In the genomic region with DNA sequence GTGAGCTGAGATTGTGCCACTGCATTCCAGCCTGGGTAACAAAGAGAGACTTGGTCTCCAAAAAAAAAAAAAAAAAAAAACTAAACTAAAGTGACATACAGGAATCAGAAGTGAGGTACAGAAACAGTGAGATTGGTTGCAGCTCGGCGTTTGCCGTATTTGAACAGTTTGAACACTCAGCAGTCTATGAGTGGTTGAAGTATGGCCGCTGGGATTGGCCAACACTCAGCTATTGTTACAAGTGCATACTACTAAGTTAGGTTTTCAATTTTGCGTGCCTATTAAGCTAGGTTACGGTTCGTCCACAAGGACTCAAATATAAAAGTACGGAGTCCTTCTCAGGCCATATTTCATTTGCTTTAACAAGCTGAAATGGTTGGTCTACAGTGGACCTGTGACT, we compare ENCODE assay signal across 17 cellular contexts. TPM values are rescaled to one million over a fixed set of nuclear protein-coding genes. Genes with fewer than 3 reads are reported as not detected.
DNase-seq lines count a peak whose midpoint lies in the region; ATAC-seq and TF ChIP-seq lines count a peak whose summit lies in the region.
"Had no signal": no experiment of that assay in that cellular context is flagged by ENCODE, and none has a peak within 500 bp of the region (broad histone marks: within the 10 kb centered on the region; RNA-seq: fewer than 3 reads in every experiment).

No MANE protein-coding gene starts in this region.

- ATAC-seq in GM23338 = no peak
- ATAC-seq in WTC11 = no peak
- ATAC-seq in natural killer cell treated with Interleukin-12 subunit alpha and Interleukin-12 subunit beta and Interleukin-15 and Interleukin-18, amount 100 ng/mL, for 72 hours = no peak
- no peak for ATAC-seq in PC-3

- H3F3A ChIP-seq in GM23338 (replicated peaks; ENCODE audit: low read depth) (no peaks in the 10 kb centered on the region), PC-3 (ENCODE audit: low read length, unreplicated experiment) (no peaks in the 10 kb centered on the region)

- TF ChIP-seq CTCF in GM23338 (conservative IDR thresholded peaks at IDR 0.05; ENCODE audit: low read depth in 2 of 2) (no peak), WTC11 (IDR thresholded peaks at IDR 0.05) (no peak), PC-3 (conservative IDR thresholded peaks at IDR 0.05; ENCODE audit: low read depth, low read length) (no peak)

- H3K9me2 ChIP-seq in GM23338 (ENCODE audit: insufficient read depth) = no peaks in the 10 kb centered on the region
- H3K9me2 ChIP-seq in PC-3 (replicated peaks; ENCODE audit: low read length) = no peaks in the 10 kb centered on the region

- CTCF ChIA-PET in WTC11 (lab: Charles Lee) (interaction anchor here (0.6 to 1.4 kb wide), 2 partner anchors 24 to 45 kb away, joined by 3 to 4 read pairs; no protein-coding TSS in a partner anchor), PC-3 (lab: Charles Lee) (no interaction called here)

- H3K27me3 Mint-ChIP-seq in GM23338 (ENCODE audit: insufficient read depth, low read depth, poor library complexity) (peaks cover 16% of the 10 kb centered on the region), WTC11 (ENCODE audit: low read depth) (no peaks in the 10 kb centered on the region)
- no peaks in the 10 kb centered on the region for H3K27me3 Mint-ChIP-seq in natural killer cell treated with Interleukin-12 subunit alpha and Interleukin-12 subunit beta and Interleukin-15 and Interleukin-18, amount 100 ng/mL, for 72 hours
- H3K27me3 Mint-ChIP-seq: CD4-positive, alpha-beta T cell had no signal

- H3K4me1 Mint-ChIP-seq in GM23338 (peaks cover 32% of the 10 kb centered on the region), WTC11 (peaks cover 29% of the 10 kb centered on the region)
- H3K4me1 Mint-ChIP-seq in natural killer cell treated with Interleukin-12 subunit alpha and Interleukin-12 subunit beta and Interleukin-15 and Interleukin-18, amount 100 ng/mL, for 72 hours (ENCODE audit: low read depth in 2 of 2) = peaks cover 16 to 20% of the 10 kb centered on the region in 2 donors

- H3K27me3 ChIP-seq in GM23338 (ENCODE audit: insufficient read depth) = no peaks in the 10 kb centered on the region
- H3K27me3 ChIP-seq in PC-3 (ENCODE audit: low read length) = no peaks in the 10 kb centered on the region

- POLR2A ChIA-PET in WTC11 (lab: Charles Lee) = interaction anchor here (0.7 kb wide), 2 partner anchors 43 to 45 kb away, joined by 3 to 5 read pairs; no protein-coding TSS in a partner anchor
- POLR2A ChIA-PET in PC-3 (lab: Charles Lee; ENCODE audit: unreplicated experiment) = no interaction called here

- H3K4me1 ChIP-seq in GM23338 (ENCODE audit: insufficient read depth) (peaks cover 16% of the 10 kb centered on the region), PC-3 (ENCODE audit: insufficient read depth, low read length) (peaks cover 20% of the 10 kb centered on the region; the same call in 1 of the 2 replicates)

- no TSS peak for BruUV-seq in PC-3 (replicated peaks; lab: Mats Ljungman, UMichigan)

- no peak overlapping the region for H3K4me3 Mint-ChIP-seq in GM23338
- no peak overlapping the region for H3K4me3 Mint-ChIP-seq in WTC11
- no peak overlapping the region for H3K4me3 Mint-ChIP-seq in natural killer cell treated with Interleukin-12 subunit alpha and Interleukin-12 subunit beta and Interleukin-15 and Interleukin-18, amount 100 ng/mL, for 72 hours
- H3K4me3 Mint-ChIP-seq: H9 had no signal

- peak overlapping the region; percentile 63; the same call in 1 of the 2 replicates for H2AFZ ChIP-seq in GM23338
- H2AFZ ChIP-seq in PC-3 (ENCODE audit: low read length) = no peak overlapping the region

- H3K79me2 ChIP-seq in GM23338 (replicated peaks; ENCODE audit: insufficient read depth) (peaks cover 15% of the 10 kb centered on the region), PC-3 (ENCODE audit: low read length) (peaks cover 18% of the 10 kb centered on the region)

- H3K27ac Mint-ChIP-seq in GM23338 (no peak overlapping the region), WTC11 (peak overlapping the region; percentile 3; the same call in 1 of the 2 replicates)
- no peak overlapping the region for H3K27ac Mint-ChIP-seq in natural killer cell treated with Interleukin-12 subunit alpha and Interleukin-12 subunit beta and Interleukin-15 and Interleukin-18, amount 100 ng/mL, for 72 hours

- DNase-seq in G401 (ENCODE audit: low spot score) (peak; percentile 11), GM23338 (ENCODE audit: low spot score) (no peak), NCI-H774 (lab: John Stamatoyannopoulos, UW) (peak; percentile 44), WTC11 (ENCODE audit: low spot score) (no peak), HuH-7 (ENCODE audit: low spot score) (no peak), NCI-H345 treated with DMSO at 0.1 percent for 48 hours (lab: John Stamatoyannopoulos, UW; ENCODE audit: unreplicated experiment) (no peak), PC-3 (no peak)
- DNase-seq in natural killer cell treated with Interleukin-12 subunit alpha and Interleukin-12 subunit beta and Interleukin-15 and Interleukin-18, amount 100 ng/mL, for 72 hours (ENCODE audit: low spot score) = no peak
- DNase-seq: ACHN; AML-193; Caco-2; CD4-positive, alpha-beta T cell; GDM1; H9 had no signal

- H3K4me2 ChIP-seq in GM23338 = no peak overlapping the region
- H3K4me2 ChIP-seq in PC-3 (ENCODE audit: low read length) = no peak overlapping the region
- H3K4me2 ChIP-seq: KMS-11 had no signal

- H3K9me3 Mint-ChIP-seq in GM23338 = no peaks in the 10 kb centered on the region; the same call in 2 of the 3 replicates
- no peaks in the 10 kb centered on the region for H3K9me3 Mint-ChIP-seq in WTC11
- H3K9me3 Mint-ChIP-seq in natural killer cell treated with Interleukin-12 subunit alpha and Interleukin-12 subunit beta and Interleukin-15 and Interleukin-18, amount 100 ng/mL, for 72 hours = no peaks in the 10 kb centered on the region
- H3K9me3 Mint-ChIP-seq: CD4-positive, alpha-beta T cell had no signal

- H3K36me3 ChIP-seq in GM23338 (ENCODE audit: insufficient read depth) (no peaks in the 10 kb centered on the region), PC-3 (ENCODE audit: low read depth, low read length) (no peaks in the 10 kb centered on the region)

- in situ Hi-C loops in G401 (cut with HindIII; ENCODE audit: low sequenced_read_pairs) = no loop called here

- H4K20me1 ChIP-seq in GM23338 (replicated peaks; ENCODE audit: insufficient read depth) = no peaks in the 10 kb centered on the region; the same call in 1 of the 2 replicates
- no peaks in the 10 kb centered on the region for H4K20me1 ChIP-seq in PC-3 (ENCODE audit: low read length)

- H3K4me3 ChIP-seq in GM23338 = no peak overlapping the region
- no peak overlapping the region for H3K4me3 ChIP-seq in PC-3 (ENCODE audit: low read length)

- H3K27ac ChIP-seq in GM23338 (ENCODE audit: low read depth) (no peak overlapping the region), PC-3 (ENCODE audit: low read length) (no peak overlapping the region)
- H3K27ac ChIP-seq: C4-2B, KMS-11 had no signal

- no peak overlapping the region for H3K9ac ChIP-seq in PC-3 (ENCODE audit: low read length)
- H3K9ac ChIP-seq: KMS-11 had no signal

- intact Hi-C loops in PC-3 (cut with micrococcal nuclease) = no loop called here

- H3K36me3 Mint-ChIP-seq in GM23338 (ENCODE audit: low read depth) (no peaks in the 10 kb centered on the region), WTC11 (no peaks in the 10 kb centered on the region)
- H3K36me3 Mint-ChIP-seq in natural killer cell treated with Interleukin-12 subunit alpha and Interleukin-12 subunit beta and Interleukin-15 and Interleukin-18, amount 100 ng/mL, for 72 hours = no peaks in the 10 kb centered on the region

- no peaks in the 10 kb centered on the region for H3K9me3 ChIP-seq in PC-3 (ENCODE audit: low read length)
- H3K9me3 ChIP-seq: Caco-2 had no signal

TF ChIP-seq in GM23338, 12 proteins besides CTCF, POLR2A, EP300 and RAD21 (continues in another document):
- TF ChIP-seq ZNF331 (CRISPR knock-in tag; IDR thresholded peaks at IDR 0.05; ENCODE audit: low read depth) (no peak), ZNF114 (CRISPR knock-in tag; IDR thresholded peaks at IDR 0.05) (no peak), EZH2 (IDR thresholded peaks at IDR 0.05; ENCODE audit: low read depth, unreplicated experiment) (no peak)

TF ChIP-seq in WTC11, 78 proteins besides CTCF, POLR2A, EP300 and RAD21:
- no peak for TF ChIP-seq KAT7 (CRISPR knock-in tag; IDR thresholded peaks at IDR 0.05; ENCODE audit: borderline replicate concordance)
TF ChIP-seq in WTC11: peak in this region for 0.

RNA-seq across cellular contexts. Expression of gene TSC1, which starts 3.3 kb away (rescaled TPM):
- total RNA-seq in G401 (2014; rRNA removed; shearing (Covaris generic)) = 12.0 and 28.8 TPM in 2 replicates
- 43.2 and 48.0 TPM in 2 replicates for total RNA-seq in GM23338 (2014; rRNA removed; shearing (Covaris generic))
- 20.1 and 23.7 TPM in 2 replicates for polyA plus RNA-seq in GM23338 (2016; fragmentation: Nextera tagmentation; extraction: Ambion mirVana)
- total RNA-seq in WTC11 (2021) = 46.4 to 53.9 TPM (median 52.9 TPM) in 3 replicates
- 10 to 100 TPM; 37.8 to 45.7 TPM for total RNA-seq in natural killer cell treated with Interleukin-12 subunit alpha and Interleukin-12 subunit beta and Interleukin-15 and Interleukin-18, amount 100 ng/mL, for 72 hours
- 15.6 and 19.3 TPM in 2 replicates for total RNA-seq in PC-3 (2014; rRNA removed)

RNA-seq across cellular contexts. Expression of gene GFI1B, which starts 30.7 kb away (rescaled TPM):
- total RNA-seq in G401 (2014; rRNA removed; shearing (Covaris generic)) = 1.5 TPM in 1 of 2 replicates, not detected in the other
- 0.38 and 1.0 TPM in 2 replicates for total RNA-seq in GM23338 (2014; rRNA removed; shearing (Covaris generic))
- polyA plus RNA-seq in GM23338 (2016; fragmentation: Nextera tagmentation; extraction: Ambion mirVana) = 0.28 TPM in 1 of 2 replicates, not detected in the other
- total RNA-seq in WTC11 (2021) (0.41 to 0.78 TPM (median 0.77 TPM) in 3 replicates), PC-3 (2014; rRNA removed) (not detected in 2 replicates)
- total RNA-seq in natural killer cell treated with Interleukin-12 subunit alpha and Interleukin-12 subunit beta and Interleukin-15 and Interleukin-18, amount 100 ng/mL, for 72 hours = under 1 TPM in 1 of 2 donors, not detected in 1; 0.45 TPM
- total RNA-seq: H9 had no signal
- polyA plus RNA-seq: BJ had no signal

Comparison
In these comparisons a context has a peak if more than half of its experiments do, and no peak if none do; other contexts are left out.
1. DNase-seq: peak in G401 (single experiment) and NCI-H774 (single experiment); none in GM23338 (single experiment), WTC11 (single experiment), HuH-7 (single experiment), natural killer cell treated with Interleukin-12 subunit alpha and Interleukin-12 subunit beta and Interleukin-15 and Interleukin-18, amount 100 ng/mL, for 72 hours (single experiment), NCI-H345 treated with DMSO at 0.1 percent for 48 hours (single experiment) and PC-3 (single experiment).